In the genomic region with DNA sequence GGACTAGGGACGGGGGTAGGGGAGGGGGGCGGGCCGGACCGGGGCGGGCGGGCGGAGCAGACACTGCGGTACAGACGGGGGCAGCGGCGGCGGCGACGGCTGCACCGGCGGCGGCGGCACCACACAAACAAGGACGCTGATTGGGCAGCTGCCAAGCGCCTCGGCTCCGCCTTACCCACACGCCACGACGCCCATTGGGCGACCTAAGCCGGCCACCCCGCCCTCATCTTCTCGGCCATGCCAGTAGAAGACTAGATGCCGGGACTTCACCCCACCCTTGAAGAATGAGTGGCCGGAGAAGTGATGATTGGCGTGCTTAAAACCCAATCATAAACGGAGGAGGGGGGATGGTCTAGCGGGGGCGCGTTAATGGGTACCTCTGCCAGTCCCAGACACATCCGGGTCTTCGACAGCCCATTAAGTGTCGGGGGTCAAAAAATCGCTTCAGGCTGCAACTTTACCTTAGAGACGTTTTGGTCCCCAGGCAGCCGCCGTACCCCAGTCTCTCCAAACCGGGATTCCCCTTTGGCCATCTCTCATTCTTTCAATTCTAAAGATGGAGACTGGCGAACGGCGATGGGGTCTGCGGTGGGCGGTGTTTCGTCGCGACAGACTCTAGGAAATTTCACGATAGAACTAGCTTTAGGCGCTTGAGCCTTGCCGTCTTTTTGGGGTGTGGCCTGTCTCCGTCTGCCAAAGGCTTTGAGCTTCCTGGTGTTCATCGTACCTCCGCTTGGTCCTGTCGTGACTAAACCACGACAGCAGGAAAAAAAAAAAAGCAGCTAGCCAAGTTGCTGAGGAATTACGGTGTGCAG, we compare ENCODE assay signal across 8 cellular contexts. TPM values are rescaled to one million over a fixed set of nuclear protein-coding genes. Genes with fewer than 3 reads are reported as not detected.
DNase-seq lines count a peak whose midpoint lies in the region; ATAC-seq, FAIRE-seq and TF ChIP-seq lines count a peak whose summit lies in the region.

A gene (minus strand): TSS at position 135 of the 815 bp plus-strand sequence. CDS start 94,625 bp downstream, outside the sequence.

- ATAC-seq in GM18873 (IDR thresholded peaks at IDR 0.05; ENCODE audit: low FRiP score, unreplicated experiment) (peak; percentile 89), HG03139 (IDR thresholded peaks at IDR 0.05; ENCODE audit: unreplicated experiment) (peak; percentile 88)

- under 1% methylated on average over 58 of the region's 61 CpGs for WGBS in smooth muscle cell (ENCODE audit: low lambda C conversion rate)

- FAIRE-seq in bronchial epithelial cell (lab: Jason Lieb, UNC) = no peak

- peak within 1 kb of the TSS; percentile 95 for H3K9ac ChIP-seq in smooth muscle cell (ENCODE audit: low read depth)

- peak; percentile 100 for DNase-seq in ACHN
- peak; percentile 100 for DNase-seq in NCI-H2227 (lab: John Stamatoyannopoulos, UW; ENCODE audit: unreplicated experiment)
- DNase-seq in WERI-Rb-1 = peak; percentile 100
- DNase-seq in bronchial epithelial cell (ENCODE audit: low read depth) = peak; percentile 98
- DNase-seq in iPS-NIHi7 (ENCODE audit: extremely low spot score) = peak; percentile 98
- peak; percentile 89 for DNase-seq in smooth muscle cell (lab: John Stamatoyannopoulos, UW; ENCODE audit: unreplicated experiment)

- in situ Hi-C loops in ACHN (cut with HindIII; ENCODE audit: low pct_ligation_motif_present, low pct_unique_long_range_greater_than_20kb, low sequenced_read_pairs) = no loop called here

- H4K20me1 ChIP-seq in smooth muscle cell (ENCODE audit: low read depth) = peaks cover 42% of the 10 kb centered on the region

- H3F3A ChIP-seq in smooth muscle cell (ENCODE audit: low read depth) = no peaks in the 10 kb centered on the region

- peaks cover 17% of the 10 kb centered on the region for H3K4me1 ChIP-seq in smooth muscle cell (ENCODE audit: low read depth)

- H3K9me3 ChIP-seq in WERI-Rb-1 (ENCODE audit: severe bottlenecking) = no peaks in the 10 kb centered on the region
- H3K9me3 ChIP-seq in smooth muscle cell (replicated peaks; ENCODE audit: low read depth) = no peaks in the 10 kb centered on the region

- peak within 1 kb of the TSS; percentile 93 for H3K4me2 ChIP-seq in smooth muscle cell

- H3K79me2 ChIP-seq in smooth muscle cell (ENCODE audit: low read depth) = peaks cover 46% of the 10 kb centered on the region

- H3K27ac ChIP-seq in WERI-Rb-1 = peak within 1 kb of the TSS; percentile 96
- peak within 1 kb of the TSS; percentile 78 for H3K27ac ChIP-seq in smooth muscle cell (ENCODE audit: low read depth)

- H3K27me3 ChIP-seq in WERI-Rb-1 (ENCODE audit: insufficient read depth, low read depth, severe bottlenecking) (no peaks in the 10 kb centered on the region), bronchial epithelial cell (ENCODE audit: control insufficient read depth, insufficient read depth, low read length) (no peaks in the 10 kb centered on the region), smooth muscle cell (ENCODE audit: low read depth) (no peaks in the 10 kb centered on the region)

- H3K36me3 ChIP-seq in WERI-Rb-1 (peaks cover 40% of the 10 kb centered on the region), bronchial epithelial cell (ENCODE audit: control insufficient read depth, insufficient read depth, low read length) (peaks cover under 1% of the 10 kb centered on the region), smooth muscle cell (ENCODE audit: low read depth) (no peaks in the 10 kb centered on the region)

- peak within 1 kb of the TSS; percentile 89 for H2AFZ ChIP-seq in smooth muscle cell (ENCODE audit: low read depth)

- peak within 1 kb of the TSS; percentile 88 for H3K4me3 ChIP-seq in WERI-Rb-1 (ENCODE audit: low read depth, low read length)
- H3K4me3 ChIP-seq in bronchial epithelial cell (ENCODE audit: low read depth, low read length) = peak within 1 kb of the TSS; percentile 42
- H3K4me3 ChIP-seq in smooth muscle cell = peak within 1 kb of the TSS; percentile 86

- TF ChIP-seq CTCF in WERI-Rb-1 (IDR thresholded peaks at IDR 0.05; ENCODE audit: low read depth, low read length) = no peak
- TF ChIP-seq CTCF in bronchial epithelial cell (IDR thresholded peaks at IDR 0.05; ENCODE audit: insufficient read depth, low read length, severe bottlenecking) = no peak
- TF ChIP-seq CTCF in smooth muscle cell (IDR thresholded peaks at IDR 0.05; ENCODE audit: borderline replicate concordance, insufficient read depth, poor library complexity, severe bottlenecking) = no peak

RNA-seq across cellular contexts. Expression of the gene that starts here (rescaled TPM):
- total RNA-seq in bronchial epithelial cell (1.8 and 3.7 TPM in 2 replicates), smooth muscle cell (13.2 and 24.9 TPM in 2 replicates)
- 7.8 and 10.0 TPM in 2 replicates for polyA plus RNA-seq in smooth muscle cell

Comparison
In these comparisons a context has a peak if more than half of its experiments do, and no peak if none do; other contexts are left out.
1. Peak in every context shown above with its lines: DNase-seq, ATAC-seq, H3K4me3 ChIP-seq and H3K27ac ChIP-seq.